9 cellular contexts compared by ENCODE assay signal in genomic region chr17:38353084-38353604, GRCh38. TPM values are rescaled to one million over a fixed set of nuclear protein-coding genes. Genes with fewer than 3 reads are reported as not detected.
DNase-seq lines count a peak whose midpoint lies in the region; ATAC-seq, FAIRE-seq and TF ChIP-seq lines count a peak whose summit lies in the region.
"Had no signal": no experiment of that assay in that cellular context is flagged by ENCODE, and none has a peak within 500 bp of the region (broad histone marks: within the 10 kb centered on the region; RNA-seq: fewer than 3 reads in every experiment).

No MANE protein-coding gene starts in this region.

- H3K36me3 ChIP-seq in HCT116 (ENCODE audit: control insufficient read depth in 1 of 2, insufficient read depth in 2 of 2, low read length in 2 of 2): no peaks in the 10 kb centered on the region
- H3K36me3 ChIP-seq in small intestine (ENCODE audit: control insufficient read depth in 2 of 2, insufficient read depth in 2 of 2, low read length in 2 of 2): no peaks in the 10 kb centered on the region

- POLR2A ChIA-PET in HCT116 (lab: Charles Lee): no interaction called here

- H2AFZ ChIP-seq in HCT116 (ENCODE audit: low read depth, low read length, poor library complexity, severe bottlenecking): no peak overlapping the region

- no peak for TF ChIP-seq CTCF in HCT116 (IDR thresholded peaks at IDR 0.05 in 2 of 3, conservative IDR thresholded peaks at IDR 0.05 in 1 of 3; ENCODE audit: borderline replicate concordance in 1 of 3, insufficient read depth in 1 of 3, low read depth in 2 of 3, low read length in 2 of 3)
- no peak for TF ChIP-seq CTCF in VCaP (conservative IDR thresholded peaks at IDR 0.05)

- peak overlapping the region; percentile 76 for H3K9ac ChIP-seq in HCT116 (ENCODE audit: low read length)

- DNase-seq in HCT116 (ENCODE audit: low read depth, low spot score): no peak
- no peak for DNase-seq in right cardiac atrium
- peak; percentile 33 for DNase-seq in small intestine
- no peak for DNase-seq in NCI-H524 (lab: John Stamatoyannopoulos, UW)
- DNase-seq in NCI-H82 (lab: John Stamatoyannopoulos, UW): no peak
- DNase-seq in COR-L47 (lab: John Stamatoyannopoulos, UW): no peak
- DNase-seq in NCI-H187 treated with DMSO at 0.1 percent for 48 hours (lab: John Stamatoyannopoulos, UW): no peak
- DNase-seq: foreskin melanocyte had no signal

- H3K4me3 ChIP-seq in HCT116 (replicated peaks in 1 of 2; ENCODE audit: low read depth in 1 of 2, low read length in 2 of 2) (peak overlapping the region; percentile 58 to 68), right cardiac atrium (ENCODE audit: low read length) (peak overlapping the region; percentile 88), small intestine (ENCODE audit: low read depth in 1 of 2, low read length in 2 of 2) (peak overlapping the region; percentile 84 to 94)

- H3K27me3 ChIP-seq in HCT116 (ENCODE audit: insufficient read depth, low read length) (no peaks in the 10 kb centered on the region), right cardiac atrium (ENCODE audit: control insufficient read depth, insufficient read depth) (no peaks in the 10 kb centered on the region), small intestine (ENCODE audit: control insufficient read depth in 2 of 2, insufficient read depth in 2 of 2, low read length in 2 of 2) (no peaks in the 10 kb centered on the region)

- intact Hi-C loops in HCT116 (cut with micrococcal nuclease) (loop anchor here (10.0 kb wide), 1 partner anchor 132 kb away; no protein-coding TSS in a partner anchor), right cardiac atrium (cut with DNase I) (loop anchor here in 1 of 4 donors (10.0 kb wide), 1 partner anchor 152 kb away; no protein-coding TSS in a partner anchor)

- no peak overlapping the region for H3K27ac ChIP-seq in HCT116 (ENCODE audit: low read depth, low read length)
- H3K27ac ChIP-seq in VCaP: peak overlapping the region; percentile 89
- peak overlapping the region; percentile 8 for H3K27ac ChIP-seq in right cardiac atrium (ENCODE audit: low read length)
- H3K27ac ChIP-seq in small intestine (ENCODE audit: low read depth in 1 of 2, low read length in 1 of 2): no peak overlapping the region

- no peaks in the 10 kb centered on the region for H3K9me2 ChIP-seq in HCT116 (ENCODE audit: insufficient read depth)

- no peak for TF ChIP-seq RAD21 in HCT116 (IDR thresholded peaks at IDR 0.05; ENCODE audit: low read depth)

- H3K4me1 ChIP-seq in HCT116 (ENCODE audit: control insufficient read depth in 1 of 2, insufficient read depth in 2 of 2, low read length in 2 of 2): peaks cover 4 to 32% of the 10 kb centered on the region in 2 experiments; a peak in 3 of 4 replicates
- peaks cover 5% of the 10 kb centered on the region for H3K4me1 ChIP-seq in right cardiac atrium (ENCODE audit: control insufficient read depth, insufficient read depth, low read length)
- H3K4me1 ChIP-seq in small intestine (ENCODE audit: control insufficient read depth in 2 of 2, insufficient read depth in 1 of 2, low read depth in 1 of 2, low read length in 1 of 2): peaks cover 4 to 17% of the 10 kb centered on the region in 2 donors

- peak overlapping the region; percentile 73 for H3K4me2 ChIP-seq in HCT116 (ENCODE audit: low read length)

- no TSS peak for BruUV-seq in HCT116 (replicated peaks; lab: Mats Ljungman, UMichigan)

- FAIRE-seq in small intestine (lab: Jason Lieb, UNC): no peak

- TF ChIP-seq POLR2A in HCT116 (IDR thresholded peaks at IDR 0.05; ENCODE audit: borderline replicate concordance, extremely low read depth, insufficient read depth, insufficient read length): no peak

- RAD21 ChIA-PET in HCT116 (lab: Charles Lee; ENCODE audit: low non-redundant PET in 1 of 2, low total read pairs in 2 of 2, uncharacterized antibody in 2 of 2, unreplicated experiment in 2 of 2): no interaction called here

- WGBS in right cardiac atrium: 16% methylated on average over 8 of the region's 8 CpGs
- WGBS in small intestine, 3 donors: 7 to 18% (median 16%) methylated on average over 8 of the region's 8 CpGs

- 0 out of 2 replicates have a peak, but pooled peaks cover 3% of the 10 kb centered on the region for H4K20me1 ChIP-seq in HCT116 (ENCODE audit: insufficient read depth)

- ATAC-seq in HCT116 (no peak), right cardiac atrium (no peak)

- CTCF ChIA-PET in HCT116 (lab: Charles Lee): no interaction called here

- peaks cover 50% of the 10 kb centered on the region for H3K79me2 ChIP-seq in HCT116 (ENCODE audit: insufficient read depth, low read length)

- no peaks in the 10 kb centered on the region for H3K9me3 ChIP-seq in HCT116 (ENCODE audit: control insufficient read depth in 1 of 2, insufficient read depth in 1 of 2, low read depth in 1 of 2, low read length in 2 of 2)
- no peaks in the 10 kb centered on the region for H3K9me3 ChIP-seq in right cardiac atrium (ENCODE audit: control insufficient read depth, low read length)
- H3K9me3 ChIP-seq in small intestine (ENCODE audit: control insufficient read depth, low read depth): no peaks in the 10 kb centered on the region

TF ChIP-seq in HCT116, 20 proteins besides CTCF, POLR2A, EP300 and RAD21:
- TF ChIP-seq POLR2AphosphoS5 (IDR thresholded peaks at IDR 0.05; ENCODE audit: low read depth, low read length) (0 out of 2 replicates have a peak, but pooled peaks have one; percentile 17), TCF7L2 (IDR thresholded peaks at IDR 0.05; ENCODE audit: borderline replicate concordance, extremely low read depth, insufficient read depth, insufficient read length) (no peak)

RNA-seq across cellular contexts. Expression of gene SOCS7, which starts 1.5 kb away (rescaled TPM):
- total RNA-seq in HCT116 (2021; ENCODE audit: unreplicated experiment) (49.9 TPM), right cardiac atrium (10 to 100 TPM; 13.0 to 16.4 (median 14.7) TPM)
- 39.1 and 43.2 TPM in 2 replicates for polyA plus RNA-seq in HCT116 (2012)
- polyA plus RNA-seq in right cardiac atrium (7.4 TPM), small intestine (10 to 100 TPM in 1 of 3 donors, 1 to 10 TPM in 2; 1.6 to 13.2 (median 2.0) TPM)

RNA-seq across cellular contexts. Expression of gene GPR179, which starts 9.4 kb away (rescaled TPM):
- total RNA-seq in HCT116 (2021; ENCODE audit: unreplicated experiment) (0.17 TPM), right cardiac atrium (under 1 TPM in 1 of 4 donors, not detected in 3; 0.03 TPM)
- 0.12 and 0.17 TPM in 2 replicates for polyA plus RNA-seq in HCT116 (2012)
- polyA plus RNA-seq in right cardiac atrium (0.07 TPM), small intestine (under 1 TPM in 1 of 3 donors, not detected in 2; 0.18 TPM)

RNA-seq across cellular contexts. Expression of gene MRPL45, which starts 56.2 kb away (rescaled TPM):
- total RNA-seq in HCT116 (2021; ENCODE audit: unreplicated experiment): 76.1 TPM
- polyA plus RNA-seq in HCT116 (2012): 45.1 and 66.9 TPM in 2 replicates
- total RNA-seq in right cardiac atrium: 10 to 100 TPM; 25.3 to 36.2 (median 30.2) TPM
- polyA plus RNA-seq in right cardiac atrium: 31.5 TPM
- 10 to 100 TPM; 30.8 to 48.9 (median 33.8) TPM for polyA plus RNA-seq in small intestine

Comparison
In these comparisons a context has a peak if more than half of its experiments do, and no peak if none do; other contexts are left out.
1. H3K27ac ChIP-seq: peak in VCaP (single experiment) and right cardiac atrium (single experiment); none in HCT116 (single experiment) and small intestine (0 of 2).
2. Peak in every context shown above with its lines, with median percentiles within 50 percentile points of each other: H3K4me3 ChIP-seq.